Comparison of ENCODE assay signal across 8 cellular contexts in genomic region chr16:1379054-1379862, GRCh38. TPM values are rescaled to one million over a fixed set of nuclear protein-coding genes. Genes with fewer than 3 reads are reported as not detected.
DNase-seq lines count a peak whose midpoint lies in the region; ATAC-seq, FAIRE-seq and TF ChIP-seq lines count a peak whose summit lies in the region.

No MANE protein-coding gene starts in this region.

- peaks cover 3% of the 10 kb centered on the region for H3K36me3 Mint-ChIP-seq in activated naive CD8-positive, alpha-beta T cell treated with anti-CD3 and anti-CD28 coated beads, Interleukin-2, amount 50 U/mL, for 24 hours (ENCODE audit: low read depth)

- H3K4me3 ChIP-seq in heart right ventricle: peak overlapping the region; percentile 30 to 64 (median 58)
- H3K4me3 ChIP-seq in prostate gland: peak overlapping the region; percentile 39 to 54

- H3K9me3 Mint-ChIP-seq in activated naive CD8-positive, alpha-beta T cell treated with anti-CD3 and anti-CD28 coated beads, Interleukin-2, amount 50 U/mL, for 24 hours: no peaks in the 10 kb centered on the region

- FAIRE-seq in HTR-8/SVneo (lab: Jason Lieb, UNC): peak; percentile 94

- ATAC-seq in activated naive CD8-positive, alpha-beta T cell treated with anti-CD3 and anti-CD28 coated beads, Interleukin-2, amount 50 U/mL, for 24 hours: peak; percentile 72
- peak; percentile 87 to 91 (median 89) for ATAC-seq in heart right ventricle

- no peak for TF ChIP-seq POLR2A in prostate gland (IDR thresholded peaks at IDR 0.05)

- peaks cover 0 to 57% (median 9%) of the 10 kb centered on the region in 9 donors for H3K36me3 ChIP-seq in heart right ventricle
- no peaks in the 10 kb centered on the region for H3K36me3 ChIP-seq in prostate gland

- 1 to 2% methylated on average over 57 to 105 of the region's 105 CpGs for WGBS in heart right ventricle, 2 donors
- 5% methylated on average over 55 of the region's 105 CpGs for WGBS in prostate gland

- H3K4me1 Mint-ChIP-seq in activated naive CD8-positive, alpha-beta T cell treated with anti-CD3 and anti-CD28 coated beads, Interleukin-2, amount 50 U/mL, for 24 hours: peaks cover 13% of the 10 kb centered on the region

- peak overlapping the region; percentile 89 for H3K27ac Mint-ChIP-seq in activated naive CD8-positive, alpha-beta T cell treated with anti-CD3 and anti-CD28 coated beads, Interleukin-2, amount 50 U/mL, for 24 hours

- intact Hi-C loops in heart right ventricle (cut with DNase I): no loop called here
- intact Hi-C loops in prostate gland (cut with DNase I): no loop called here

- H3K27ac ChIP-seq in heart right ventricle (peak overlapping the region; percentile 46 to 91 (median 82)), prostate gland (peak overlapping the region in 1 of 2 donors; percentile 53)

- peak overlapping the region; percentile 89 for H3K4me3 Mint-ChIP-seq in activated naive CD8-positive, alpha-beta T cell treated with anti-CD3 and anti-CD28 coated beads, Interleukin-2, amount 50 U/mL, for 24 hours

- H3K27me3 ChIP-seq in heart right ventricle: no peaks in the 10 kb centered on the region
- H3K27me3 ChIP-seq in prostate gland (replicated peaks; ENCODE audit: insufficient read depth): no peaks in the 10 kb centered on the region

- H3K27me3 Mint-ChIP-seq in activated naive CD8-positive, alpha-beta T cell treated with anti-CD3 and anti-CD28 coated beads, Interleukin-2, amount 50 U/mL, for 24 hours: no peaks in the 10 kb centered on the region

- H3K9me3 ChIP-seq in heart right ventricle (no peaks in the 10 kb centered on the region), prostate gland (no peaks in the 10 kb centered on the region)

- TF ChIP-seq CTCF in heart right ventricle (IDR thresholded peaks at IDR 0.05) (no peak), prostate gland (IDR thresholded peaks at IDR 0.05) (no peak)

- H3K4me1 ChIP-seq in heart right ventricle (peaks cover 7 to 26% (median 17%) of the 10 kb centered on the region in 9 donors), prostate gland (replicated peaks) (no peaks in the 10 kb centered on the region)

- DNase-seq in NCI-H2107 (lab: John Stamatoyannopoulos, UW) (peak; percentile 38), NCI-H2107 treated with DMSO at 0.1 percent for 48 hours (lab: John Stamatoyannopoulos, UW; ENCODE audit: unreplicated experiment) (no peak), HTR-8/SVneo (ENCODE audit: insufficient read length, low spot score) (peak; percentile 74), SW480 (ENCODE audit: low spot score) (peak; percentile 48), heart right ventricle (peak; percentile 84 to 85), prostate gland (ENCODE audit: low spot score) (peak; percentile 55), ureter (ENCODE audit: low spot score) (peak; percentile 80)
- DNase-seq in activated naive CD8-positive, alpha-beta T cell treated with anti-CD3 and anti-CD28 coated beads, Interleukin-2, amount 50 U/mL, for 24 hours: peak; percentile 77

RNA-seq across cellular contexts. Expression of gene GNPTG, which starts 27.5 kb away (rescaled TPM):
- 10 to 100 TPM; 24.8 to 43.4 (median 29.9) TPM for total RNA-seq in heart right ventricle
- polyA plus RNA-seq in heart right ventricle: 10 to 100 TPM; 44.5 to 56.3 TPM
- 100 to 1,000 TPM in 1 of 2 donors, 10 to 100 TPM in 1; 99.6 to 132 TPM for total RNA-seq in prostate gland
- total RNA-seq in ureter: 67.6 TPM

RNA-seq across cellular contexts. Expression of gene TSR3, which starts 27.6 kb away (rescaled TPM):
- total RNA-seq in heart right ventricle (10 to 100 TPM; 41.5 to 63.6 (median 56.0) TPM), prostate gland (100 to 1,000 TPM; 108 to 148 TPM), ureter (38.2 TPM)
- 10 to 100 TPM; 43.7 to 83.4 TPM for polyA plus RNA-seq in heart right ventricle

RNA-seq across cellular contexts. Expression of gene UNKL, which starts 35.2 kb away (rescaled TPM):
- total RNA-seq in heart right ventricle: 10 to 100 TPM in 7 of 10 donors, 1 to 10 TPM in 3; 6.8 to 20.4 (median 11.4) TPM
- 10 to 100 TPM in 1 of 2 donors, 1 to 10 TPM in 1; 3.3 to 11.6 TPM for polyA plus RNA-seq in heart right ventricle
- total RNA-seq in prostate gland: 10 to 100 TPM; 32.6 to 96.7 TPM
- 16.7 TPM for total RNA-seq in ureter

RNA-seq across cellular contexts. Expression of gene UQCC4, which starts 41.3 kb away (rescaled TPM):
- total RNA-seq in heart right ventricle (10 to 100 TPM in 9 of 10 donors, 1 to 10 TPM in 1; 7.8 to 14.9 (median 12.5) TPM), prostate gland (10 to 100 TPM; 12.3 to 24.0 TPM), ureter (14.5 TPM)
- polyA plus RNA-seq in heart right ventricle: 10 to 100 TPM in 1 of 2 donors, 1 to 10 TPM in 1; 9.0 to 30.5 TPM

RNA-seq across cellular contexts. Expression of gene BAIAP3, which starts 45.8 kb away (rescaled TPM):
- total RNA-seq in heart right ventricle (1 to 10 TPM in 9 of 10 donors, under 1 TPM in 1; 0.37 to 3.8 (median 2.0) TPM), prostate gland (10 to 100 TPM; 12.1 to 41.6 TPM), ureter (3.9 TPM)
- polyA plus RNA-seq in heart right ventricle: 1 to 10 TPM; 1.4 to 6.8 TPM
